ENCODE assay signal across 15 cellular contexts in genomic region chr3:122646146-122646988, GRCh38. TPM values are rescaled to one million over a fixed set of nuclear protein-coding genes. Genes with fewer than 3 reads are reported as not detected.
DNase-seq lines count a peak whose midpoint lies in the region; ATAC-seq and TF ChIP-seq lines count a peak whose summit lies in the region.
"Had no signal": no experiment of that assay in that cellular context is flagged by ENCODE, and none has a peak within 500 bp of the region (broad histone marks: within the 10 kb centered on the region; RNA-seq: fewer than 3 reads in every experiment).

No MANE protein-coding gene starts in this region.

- no peak overlapping the region for H4K8ac ChIP-seq in trophoblast cell (ENCODE audit: low read depth, low read length)

- H3K36me3 ChIP-seq in BLaER1 (no peaks in the 10 kb centered on the region), esophagus muscularis mucosa (no peaks in the 10 kb centered on the region), trophoblast cell (ENCODE audit: control insufficient read depth in 1 of 2, insufficient read depth in 2 of 2, low read length in 2 of 2) (no peaks in the 10 kb centered on the region), left ventricle myocardium inferior (no peaks in the 10 kb centered on the region)

- peak; percentile 47 for ATAC-seq in GM18520 (IDR thresholded peaks at IDR 0.05; ENCODE audit: unreplicated experiment)
- ATAC-seq in HG03108 (IDR thresholded peaks at IDR 0.05; ENCODE audit: unreplicated experiment): peak; percentile 61
- ATAC-seq in activated CD8-positive, alpha-beta T cell treated with anti-CD3 and anti-CD28 coated beads, Interleukin-2, amount 10 ng/mL, durations not matched to agents 7 days and 5 days: no peak
- ATAC-seq: SK-N-SH treated with all-trans-retinoic acid at 6 μM for 48 hours had no signal

- POLR2A ChIA-PET in activated CD8-positive, alpha-beta T cell treated with anti-CD3 and anti-CD28 coated beads, Interleukin-2, amount 10 ng/mL, durations not matched to agents 7 days and 5 days (lab: Charles Lee): interaction anchor here (0.8 kb wide), 1 partner anchor 82 kb away, joined by 3 read pairs; the partner anchor contains the start of genes DTX3L and PARP9

- peaks cover 3% of the 10 kb centered on the region for H3K9me3 Mint-ChIP-seq in activated CD8-positive, alpha-beta T cell treated with anti-CD3 and anti-CD28 coated beads, Interleukin-2, amount 10 ng/mL, durations not matched to agents 7 days and 5 days (ENCODE audit: insufficient read depth)
- H3K9me3 Mint-ChIP-seq: activated T-cell treated with anti-CD3 and anti-CD28 coated beads, Interleukin-2, amount 50 U/mL, for 24 hours had no signal

- 70% methylated on average over 5 of the region's 5 CpGs for WGBS in esophagus muscularis mucosa
- WGBS in trophoblast cell (ENCODE audit: extremely low coverage, insufficient coverage, insufficient read length): no CpG with 5 or more reads among the region's 5 CpGs

- H3K79me1 ChIP-seq in trophoblast cell (ENCODE audit: low read length): no peaks in the 10 kb centered on the region

- H3K79me2 ChIP-seq in trophoblast cell (ENCODE audit: control insufficient read depth, insufficient read depth, low read length, poor library complexity): no peaks in the 10 kb centered on the region

- no peak overlapping the region for H2AK5ac ChIP-seq in trophoblast cell (ENCODE audit: low read length)

- no peak overlapping the region for H2BK5ac ChIP-seq in trophoblast cell (ENCODE audit: low read depth, low read length, poor library complexity)

- intact Hi-C loops in esophagus muscularis mucosa (cut with DNase I): no loop called here
- intact Hi-C loops in left ventricle myocardium inferior (cut with micrococcal nuclease): no loop called here

- no peak overlapping the region for H4K91ac ChIP-seq in trophoblast cell (ENCODE audit: low read depth, low read length)

- no peak for TF ChIP-seq POLR2A in esophagus muscularis mucosa (IDR thresholded peaks at IDR 0.05; ENCODE audit: low read depth)

- H3K4me1 ChIP-seq in BLaER1 (peaks cover 13% of the 10 kb centered on the region), esophagus muscularis mucosa (no peaks in the 10 kb centered on the region), trophoblast cell (ENCODE audit: control insufficient read depth in 1 of 2, insufficient read depth in 2 of 2, low read length in 2 of 2) (no peaks in the 10 kb centered on the region), left ventricle myocardium inferior (no peaks in the 10 kb centered on the region)

- no peak overlapping the region for H2AFZ ChIP-seq in trophoblast cell (ENCODE audit: insufficient read depth, low read length, poor library complexity)

- H3K4me3 ChIP-seq in BLaER1: peak overlapping the region; percentile 13; the same call in 1 of the 2 replicates
- H3K4me3 ChIP-seq in esophagus muscularis mucosa: no peak overlapping the region
- no peak overlapping the region for H3K4me3 ChIP-seq in trophoblast cell (ENCODE audit: low read depth, low read length)
- H3K4me3 ChIP-seq in left ventricle myocardium inferior: no peak overlapping the region

- H3K9me3 ChIP-seq in BLaER1 (no peaks in the 10 kb centered on the region), esophagus muscularis mucosa (no peaks in the 10 kb centered on the region), trophoblast cell (ENCODE audit: insufficient read depth, low read depth, low read length) (no peaks in the 10 kb centered on the region), left ventricle myocardium inferior (replicated peaks) (no peaks in the 10 kb centered on the region)

- no peak for TF ChIP-seq EP300 in esophagus muscularis mucosa (IDR thresholded peaks at IDR 0.05)

- peaks cover 38% of the 10 kb centered on the region for H3K4me1 Mint-ChIP-seq in activated CD8-positive, alpha-beta T cell treated with anti-CD3 and anti-CD28 coated beads, Interleukin-2, amount 10 ng/mL, durations not matched to agents 7 days and 5 days (ENCODE audit: low read depth)

- H3K4ac ChIP-seq in trophoblast cell (ENCODE audit: low read depth, low read length): no peak overlapping the region

- peaks cover 11% of the 10 kb centered on the region for H3K36me3 Mint-ChIP-seq in activated CD8-positive, alpha-beta T cell treated with anti-CD3 and anti-CD28 coated beads, Interleukin-2, amount 10 ng/mL, durations not matched to agents 7 days and 5 days (ENCODE audit: low read depth)

- H2BK120ac ChIP-seq in trophoblast cell (ENCODE audit: insufficient read depth, low read length, poor library complexity): no peak overlapping the region

- H3K27ac ChIP-seq in BLaER1 (0 out of 2 replicates have a peak overlapping the region, but pooled peaks have one; percentile 28), esophagus muscularis mucosa (replicated peaks in 1 of 4) (no peak overlapping the region), trophoblast cell (ENCODE audit: low read depth, low read length) (no peak overlapping the region), left ventricle myocardium inferior (replicated peaks) (no peak overlapping the region)

- no peak overlapping the region for H3K14ac ChIP-seq in trophoblast cell (ENCODE audit: low read length)

- no peak overlapping the region for H3K23ac ChIP-seq in trophoblast cell (ENCODE audit: low read length)

- H4K12ac ChIP-seq in trophoblast cell (ENCODE audit: low read depth, low read length): no peak overlapping the region

- H3K18ac ChIP-seq in trophoblast cell (ENCODE audit: low read length): no peak overlapping the region

- H3K27me3 ChIP-seq in BLaER1 (no peaks in the 10 kb centered on the region), esophagus muscularis mucosa (peaks cover 0 to 4% (median 0%) of the 10 kb centered on the region in 4 donors), trophoblast cell (ENCODE audit: insufficient read depth, low read length) (no peaks in the 10 kb centered on the region), left ventricle myocardium inferior (ENCODE audit: low read depth) (peaks cover 25% of the 10 kb centered on the region)

- CTCF ChIA-PET in activated CD8-positive, alpha-beta T cell treated with anti-CD3 and anti-CD28 coated beads, Interleukin-2, amount 10 ng/mL, durations not matched to agents 7 days and 5 days (lab: Charles Lee): interaction anchor here (1.1 to 1.3 kb wide), 3 partner anchors 23 to 188 kb away, joined by 3 to 4 read pairs (median 4); no protein-coding TSS in a partner anchor

- H3K9ac ChIP-seq in BLaER1 (peak overlapping the region; percentile 31; the same call in 1 of the 2 replicates), trophoblast cell (ENCODE audit: low read length) (no peak overlapping the region)

- DNase-seq in esophagus muscularis mucosa (ENCODE audit: extremely low spot score) (peak; percentile 42), trophoblast cell (no peak), left ventricle myocardium inferior (no peak), SK-N-DZ (ENCODE audit: low spot score) (no peak)
- no peak for DNase-seq in activated CD8-positive, alpha-beta T cell treated with anti-CD3 and anti-CD28 coated beads, Interleukin-2, amount 10 ng/mL, durations not matched to agents 7 days and 5 days
- DNase-seq: activated T-cell treated with anti-CD3 and anti-CD28 coated beads, Interleukin-2, amount 50 U/mL, for 24 hours; AML-193; HCEC 1CT; NCI-H2081; nucleus accumbens; stimulated activated CD8-positive, alpha-beta memory T cell treated with anti-CD3 and anti-CD28 coated beads, Interleukin-4, amount 100 ng/mL, for 48 hours had no signal

- H4K20me1 ChIP-seq in BLaER1: no peaks in the 10 kb centered on the region

- H3K4me2 ChIP-seq in BLaER1 (peak overlapping the region; percentile 66), trophoblast cell (ENCODE audit: low read length) (no peak overlapping the region)

- H3K27me3 Mint-ChIP-seq in activated CD8-positive, alpha-beta T cell treated with anti-CD3 and anti-CD28 coated beads, Interleukin-2, amount 10 ng/mL, durations not matched to agents 7 days and 5 days (ENCODE audit: low read depth): peaks cover 19% of the 10 kb centered on the region

- no peak overlapping the region for H2BK12ac ChIP-seq in trophoblast cell (ENCODE audit: low read length)

- TF ChIP-seq CTCF in esophagus muscularis mucosa (IDR thresholded peaks at IDR 0.05) (no peak), left ventricle myocardium inferior (IDR thresholded peaks at IDR 0.05; ENCODE audit: borderline replicate concordance) (no peak)

- no peak overlapping the region for H3K4me3 Mint-ChIP-seq in activated CD8-positive, alpha-beta T cell treated with anti-CD3 and anti-CD28 coated beads, Interleukin-2, amount 10 ng/mL, durations not matched to agents 7 days and 5 days
- H3K4me3 Mint-ChIP-seq: activated T-cell treated with anti-CD3 and anti-CD28 coated beads, Interleukin-2, amount 50 U/mL, for 24 hours had no signal

- H3K27ac Mint-ChIP-seq in activated CD8-positive, alpha-beta T cell treated with anti-CD3 and anti-CD28 coated beads, Interleukin-2, amount 10 ng/mL, durations not matched to agents 7 days and 5 days: no peak overlapping the region
- H3K27ac Mint-ChIP-seq: activated T-cell treated with anti-CD3 and anti-CD28 coated beads, Interleukin-2, amount 50 U/mL, for 24 hours had no signal

RNA-seq across cellular contexts. Expression of gene PARP14, which starts 34.3 kb away (rescaled TPM):
- total RNA-seq in esophagus muscularis mucosa: 10 to 100 TPM; 21.4 to 34.1 (median 22.5) TPM
- 3.0 and 3.7 TPM in 2 replicates for polyA plus RNA-seq in trophoblast cell (2013)
- 100 to 1,000 TPM; 119 to 123 TPM for total RNA-seq in activated CD8-positive, alpha-beta T cell treated with anti-CD3 and anti-CD28 coated beads, Interleukin-2, amount 10 ng/mL, durations not matched to agents 7 days and 5 days
- 11.7 TPM for total RNA-seq in left ventricle myocardium inferior
- 0.12 and 0.20 TPM in 2 replicates for polyA plus RNA-seq in SK-N-DZ (2014; cell fraction: cytosol; rRNA removed)
- polyA plus RNA-seq in SK-N-DZ (2014; cell fraction: nucleus; rRNA removed): 0.11 and 0.16 TPM in 2 replicates
